In genomic region chr15:57235865-57236264, GRCh38 we compare ENCODE assay signal across 11 cellular contexts.
DNase-seq lines count a peak whose midpoint lies in the region; ATAC-seq and TF ChIP-seq lines count a peak whose summit lies in the region.
"Had no signal": no experiment of that assay in that cellular context is flagged by ENCODE, and none has a peak within 500 bp of the region (broad histone marks: within the 10 kb centered on the region; RNA-seq: fewer than 3 reads in every experiment).

No MANE protein-coding gene starts in this region.

- H3F3A ChIP-seq in GM23338 (replicated peaks; ENCODE audit: low read depth), result no peaks in the 10 kb centered on the region

- H2AFZ ChIP-seq in GM23338, result no peak overlapping the region
- no peak overlapping the region for H2AFZ ChIP-seq in neuronal stem cell (ENCODE audit: low read length)

- H3K4me1 ChIP-seq in GM23338 (ENCODE audit: insufficient read depth), result peaks cover 16% of the 10 kb centered on the region
- peaks cover 9 to 27% of the 10 kb centered on the region in 2 donors for H3K4me1 ChIP-seq in neuronal stem cell (ENCODE audit: control insufficient read depth in 2 of 2, insufficient read depth in 1 of 2, low read depth in 1 of 2, low read length in 2 of 2)
- no peaks in the 10 kb centered on the region for H3K4me1 ChIP-seq in left ventricle myocardium inferior
- H3K4me1 ChIP-seq: right atrium auricular region had no signal

- H2AK5ac ChIP-seq in neuronal stem cell (ENCODE audit: low read depth, low read length), result no peak overlapping the region

- H2BK15ac ChIP-seq in neuronal stem cell (ENCODE audit: low read length), result no peak overlapping the region

- no peak overlapping the region for H3K4ac ChIP-seq in neuronal stem cell (ENCODE audit: low read length)

- H3K9me3 Mint-ChIP-seq in GM23338, result no peaks in the 10 kb centered on the region

- no peak overlapping the region for H3K14ac ChIP-seq in neuronal stem cell (ENCODE audit: low read length)

- H3K9me3 ChIP-seq in neuronal stem cell (replicated peaks in 1 of 2; ENCODE audit: control insufficient read depth in 2 of 2, insufficient read depth in 1 of 2, low read depth in 1 of 2, low read length in 2 of 2), result peaks cover 0 to 2% of the 10 kb centered on the region in 2 donors
- H3K9me3 ChIP-seq in left ventricle myocardium inferior (replicated peaks), result no peaks in the 10 kb centered on the region
- H3K9me3 ChIP-seq: ascending aorta, right atrium auricular region had no signal

- H3K4me3 ChIP-seq in GM23338, result no peak overlapping the region
- no peak overlapping the region for H3K4me3 ChIP-seq in neuronal stem cell (ENCODE audit: low read length in 2 of 2)
- H3K4me3 ChIP-seq in left ventricle myocardium inferior, result no peak overlapping the region
- H3K4me3 ChIP-seq: ascending aorta, right atrium auricular region had no signal

- H2BK120ac ChIP-seq in neuronal stem cell (ENCODE audit: low read depth, low read length), result no peak overlapping the region

- WGBS in neuronal stem cell (ENCODE audit: extremely low coverage in 2 of 2, insufficient read length in 2 of 2, insufficient replicate concordance in 1 of 2), 2 donors, result 100% methylated on average over 1 of the region's 3 CpGs; no CpG with 5 or more reads in 1 of the 2 donors

- H3K27ac Mint-ChIP-seq in GM23338, result peak overlapping the region; percentile 4

- no peak overlapping the region for H3K4me3 Mint-ChIP-seq in GM23338

- H3K36me3 ChIP-seq in GM23338 (ENCODE audit: insufficient read depth) (no peaks in the 10 kb centered on the region), neuronal stem cell (replicated peaks in 1 of 2; ENCODE audit: control insufficient read depth in 2 of 2, insufficient read depth in 2 of 2, low read length in 2 of 2) (peaks cover 2 to 89% of the 10 kb centered on the region in 2 donors), left ventricle myocardium inferior (peaks cover 35% of the 10 kb centered on the region)

- no peak for ATAC-seq in GM23338
- no peak for ATAC-seq in GM19395 (IDR thresholded peaks at IDR 0.05; ENCODE audit: unreplicated experiment)
- ATAC-seq in GM21367 (IDR thresholded peaks at IDR 0.05; ENCODE audit: unreplicated experiment), result no peak
- ATAC-seq: PC-3 had no signal

- H3K27me3 Mint-ChIP-seq in GM23338 (ENCODE audit: insufficient read depth, low read depth, poor library complexity), result peaks cover 6% of the 10 kb centered on the region

- H3K79me2 ChIP-seq in GM23338 (replicated peaks; ENCODE audit: insufficient read depth), result no peaks in the 10 kb centered on the region

- H4K8ac ChIP-seq in neuronal stem cell (ENCODE audit: low read depth, low read length), result no peak overlapping the region

- no peak overlapping the region for H3K9ac ChIP-seq in neuronal stem cell (ENCODE audit: low read depth, low read length, poor library complexity)

- H3K4me2 ChIP-seq in GM23338 (no peak overlapping the region), neuronal stem cell (ENCODE audit: insufficient read depth, low read length, poor library complexity, severe bottlenecking) (no peak overlapping the region)

- no peak overlapping the region for H3K18ac ChIP-seq in neuronal stem cell (ENCODE audit: low read length)

- DNase-seq in GM23338 (ENCODE audit: low spot score), result peak; percentile 67
- DNase-seq in NCI-H2227 treated with DMSO at 0.1 percent for 48 hours (lab: John Stamatoyannopoulos, UW), result peak; percentile 53
- peak; percentile 57 for DNase-seq in ecto neural progenitor cell (ENCODE audit: low spot score)
- peak; percentile 56 for DNase-seq in neuronal stem cell (ENCODE audit: low spot score)
- DNase-seq in mucosa of gallbladder (ENCODE audit: low spot score), result no peak
- DNase-seq in left ventricle myocardium inferior, result no peak
- DNase-seq: PC-3 had no signal

- intact Hi-C loops in left ventricle myocardium inferior (cut with micrococcal nuclease), result no loop called here

- no peaks in the 10 kb centered on the region for H3K79me1 ChIP-seq in neuronal stem cell (ENCODE audit: low read depth, low read length)

- TF ChIP-seq CTCF in GM23338 (conservative IDR thresholded peaks at IDR 0.05; ENCODE audit: low read depth in 2 of 2), result no peak
- TF ChIP-seq CTCF in left ventricle myocardium inferior (IDR thresholded peaks at IDR 0.05; ENCODE audit: borderline replicate concordance), result no peak

- H3K23ac ChIP-seq in neuronal stem cell (ENCODE audit: low read depth, low read length, poor library complexity), result no peak overlapping the region

- H4K20me1 ChIP-seq in GM23338 (replicated peaks; ENCODE audit: insufficient read depth), result no peaks in the 10 kb centered on the region

- no peaks in the 10 kb centered on the region for H3K27me3 ChIP-seq in GM23338 (ENCODE audit: insufficient read depth)
- no peaks in the 10 kb centered on the region for H3K27me3 ChIP-seq in neuronal stem cell (ENCODE audit: control insufficient read depth in 3 of 3, insufficient read depth in 3 of 3, low read depth in 1 of 3, low read length in 3 of 3)
- no peaks in the 10 kb centered on the region for H3K27me3 ChIP-seq in left ventricle myocardium inferior (ENCODE audit: low read depth)
- H3K27me3 ChIP-seq: ascending aorta, right atrium auricular region had no signal

- no peak overlapping the region for H2BK5ac ChIP-seq in neuronal stem cell (ENCODE audit: low read length)

- 0 out of 2 replicates have a peak overlapping the region, but pooled peaks have one; percentile 1 for H3K27ac ChIP-seq in GM23338 (ENCODE audit: low read depth)
- H3K27ac ChIP-seq in neuronal stem cell (replicated peaks; ENCODE audit: low read length), result peak overlapping the region; percentile 58
- H3K27ac ChIP-seq in left ventricle myocardium inferior (replicated peaks), result no peak overlapping the region
- H3K27ac ChIP-seq: ascending aorta, right atrium auricular region had no signal

- peaks cover 33% of the 10 kb centered on the region for H3K4me1 Mint-ChIP-seq in GM23338

- no peaks in the 10 kb centered on the region for H3K9me2 ChIP-seq in GM23338 (ENCODE audit: insufficient read depth)

- H3K36me3 Mint-ChIP-seq in GM23338 (ENCODE audit: low read depth), result peaks cover 33% of the 10 kb centered on the region

- no peak overlapping the region for H2BK12ac ChIP-seq in neuronal stem cell (ENCODE audit: low read length)

- H4K91ac ChIP-seq in neuronal stem cell (ENCODE audit: low read depth, low read length, poor library complexity), result no peak overlapping the region

TF ChIP-seq in GM23338, 12 proteins besides CTCF, POLR2A, EP300 and RAD21 (continues in another document):
- no peak for TF ChIP-seq JUNB (IDR thresholded peaks at IDR 0.05; ENCODE audit: unreplicated experiment)
- no peak for TF ChIP-seq EZH2phosphoT487 (IDR thresholded peaks at IDR 0.05; ENCODE audit: unreplicated experiment)
- no peak for TF ChIP-seq STAT1 (IDR thresholded peaks at IDR 0.05; ENCODE audit: unreplicated experiment)
- no peak for TF ChIP-seq ETS1 (IDR thresholded peaks at IDR 0.05)
- TF ChIP-seq NANOG (IDR thresholded peaks at IDR 0.05; ENCODE audit: borderline replicate concordance), result no peak
- TF ChIP-seq POLR2AphosphoS5 (IDR thresholded peaks at IDR 0.05; ENCODE audit: low read depth), result no peak
- no peak for TF ChIP-seq EZH2 (IDR thresholded peaks at IDR 0.05; ENCODE audit: low read depth, unreplicated experiment)
- no peak for TF ChIP-seq REST (IDR thresholded peaks at IDR 0.05; ENCODE audit: unreplicated experiment)
- TF ChIP-seq CREB1 (CRISPR knock-in tag; IDR thresholded peaks at IDR 0.05; ENCODE audit: low read depth), result no peak

Comparison
In these comparisons a context has a peak if more than half of its experiments do, and no peak if none do; other contexts are left out.
1. DNase-seq: peak in GM23338 (single experiment), NCI-H2227 treated with DMSO at 0.1 percent for 48 hours (single experiment), ecto neural progenitor cell (single experiment) and neuronal stem cell (single experiment); none in mucosa of gallbladder (single experiment) and left ventricle myocardium inferior (single experiment).